4 cellular contexts compared by ENCODE assay signal in genomic region chr18:61369671-61370070, GRCh38. TPM values are rescaled to one million over a fixed set of nuclear protein-coding genes. Genes with fewer than 3 reads are reported as not detected.
"Had no signal": no experiment of that assay in that cellular context is flagged by ENCODE, and none has a peak within 500 bp of the region (broad histone marks: within the 10 kb centered on the region; RNA-seq: fewer than 3 reads in every experiment).

No MANE protein-coding gene starts in this region.

RNA-seq across cellular contexts. Expression of gene CDH20, which starts 36.4 kb away (rescaled TPM):
- total RNA-seq: LHCN-M2, M059J, MCF 10A, NCI-H460 had no signal
